ENCODE assay signal across 36 cellular contexts in genomic region chr13:27834095-27834494, GRCh38. TPM values are rescaled to one million over a fixed set of nuclear protein-coding genes. Genes with fewer than 3 reads are reported as not detected.
"Had no signal": no experiment of that assay in that cellular context is flagged by ENCODE, and none has a peak within 500 bp of the region (broad histone marks: within the 10 kb centered on the region; RNA-seq: fewer than 3 reads in every experiment).

No MANE protein-coding gene starts in this region.

- H3K27ac ChIP-seq: adrenal gland, body of pancreas, colonic mucosa, epithelial cell of prostate, esophagus squamous epithelium, gastroesophageal sphincter, heart right ventricle, WERI-Rb-1 had no signal

- H3K36me3 ChIP-seq: adrenal gland, colonic mucosa, esophagus squamous epithelium, gastroesophageal sphincter, heart right ventricle, WERI-Rb-1 had no signal

- H3K27me3 ChIP-seq: body of pancreas, colonic mucosa had no signal

- H3K4me3 ChIP-seq: adrenal gland, body of pancreas, colonic mucosa, esophagus squamous epithelium, gastroesophageal sphincter, heart right ventricle had no signal

- H3K9me3 ChIP-seq: adrenal gland, body of pancreas, colonic mucosa, esophagus squamous epithelium, gastroesophageal sphincter, heart right ventricle had no signal

- DNase-seq: activated B cell treated with CpG ODN at 0.5 μM for 24 hours; activated CD4-positive, alpha-beta T cell treated with anti-CD3 and anti-CD28 coated beads for 48 hours; activated CD4-positive, alpha-beta T cell treated with anti-CD3 and anti-CD28 coated beads, Interleukin-2, amount 50 U/mL, for 1 hour; activated CD4-positive, alpha-beta T cell treated with anti-CD3 and anti-CD28 coated beads, Interleukin-2, amount 50 U/mL, for 48 hours; activated CD8-positive, alpha-beta memory T cell treated with anti-CD3 and anti-CD28 coated beads for 24 hours; activated CD8-positive, alpha-beta T cell treated with anti-CD3 and anti-CD28 coated beads for 36 hours; activated effector memory CD4-positive, alpha-beta T cell treated with Interleukin-2 at 50 U/mL for 16 hours; activated gamma-delta T cell treated with Interleukin-2 at 50 U/mL for 16 hours; activated naive CD4-positive, alpha-beta T cell treated with anti-CD3 and anti-CD28 coated beads, Interleukin-2, amount 50 U/mL, for 16 hours; activated naive CD4-positive, alpha-beta T cell treated with Interleukin-2 at 50 U/mL for 16 hours; activated naive CD8-positive, alpha-beta T cell treated with anti-CD3 and anti-CD28 coated beads, Interleukin-2, amount 50 U/mL, for 24 hours; activated T-cell treated with anti-CD3 and anti-CD28 coated beads, Interleukin-2, amount 50 U/mL, for 4 hours; amygdala; aorta; body of pancreas; central memory CD4-positive, alpha-beta T cell; cerebellar nuclear complex; colonic mucosa; effector CD8-positive, alpha-beta T cell; esophagus squamous epithelium; foreskin melanocyte; heart right ventricle; T-helper 17 cell; T1000; WERI-Rb-1 had no signal

- ATAC-seq: activated CD4-positive, CD25-positive, alpha-beta regulatory T cell treated with anti-CD3 and anti-CD28 coated beads, Interleukin-2, amount 50 U/mL, for 24 hours; activated CD8-positive, alpha-beta T cell treated with anti-CD3 and anti-CD28 coated beads for 36 hours; activated naive CD8-positive, alpha-beta T cell treated with anti-CD3 and anti-CD28 coated beads, Interleukin-2, amount 50 U/mL, for 24 hours; activated T-cell treated with anti-CD3 and anti-CD28 coated beads, Interleukin-2, amount 50 U/mL, for 4 hours; activated T-helper 17 cell treated with anti-CD3 and anti-CD28 coated beads, Interleukin-2, amount 50 U/mL, for 72 hours; body of pancreas; gastroesophageal sphincter; heart right ventricle; T-helper 17 cell had no signal

- H3K4me1 ChIP-seq: adrenal gland, colonic mucosa had no signal

RNA-seq across cellular contexts. Expression of gene GSX1, which starts 41.8 kb away (rescaled TPM):
- total RNA-seq: activated B cell treated with CpG ODN at 0.5 μM for 24 hours; activated CD8-positive, alpha-beta T cell treated with anti-CD3 and anti-CD28 coated beads for 36 hours; activated T-cell treated with anti-CD3 and anti-CD28 coated beads, Interleukin-2, amount 50 U/mL, for 4 hours; activated T-helper 17 cell treated with anti-CD3 and anti-CD28 coated beads, Interleukin-2, amount 50 U/mL, for 72 hours; adrenal gland; aorta; body of pancreas; colonic mucosa; dermis microvascular lymphatic vessel endothelial cell; endothelial cell of umbilical vein; esophagus squamous epithelium; fibroblast of lung; fibroblast of villous mesenchyme; gastroesophageal sphincter; glomerular endothelial cell; heart right ventricle; T-helper 17 cell had no signal
- polyA plus RNA-seq: adrenal gland, aorta, endothelial cell of umbilical vein, esophagus, fibroblast of lung, heart right ventricle had no signal
